Comparison of ENCODE assay signal across 25 cellular contexts in the genomic region with DNA sequence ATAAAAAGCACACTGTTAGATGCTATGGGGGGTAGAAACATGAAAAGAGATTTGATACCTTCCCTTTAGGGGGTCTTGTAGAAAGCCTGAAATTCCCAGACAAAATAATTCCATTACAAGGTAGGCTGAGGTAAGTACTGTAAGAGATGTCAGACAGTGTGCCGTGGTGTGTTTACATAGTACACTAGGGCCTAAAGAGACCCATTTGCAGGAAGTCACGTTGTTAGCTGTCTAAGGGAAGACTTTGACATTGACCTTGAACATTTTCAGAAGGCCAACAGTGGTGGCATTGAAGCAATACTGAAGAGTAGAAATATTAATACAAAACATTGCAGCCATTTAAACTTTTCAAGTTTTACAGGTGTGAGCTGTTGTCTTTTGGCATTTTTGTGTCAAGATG.
"Had no signal": no experiment of that assay in that cellular context is flagged by ENCODE, and none has a peak within 500 bp of the region (broad histone marks: within the 10 kb centered on the region; RNA-seq: fewer than 3 reads in every experiment).

No MANE protein-coding gene starts in this region.

- FAIRE-seq: colon, endometrium, frontal cortex had no signal

- DNase-seq: colonic mucosa; cortex of kidney; dorsolateral prefrontal cortex; effector CD4-positive, alpha-beta T cell; effector CD8-positive, alpha-beta T cell; effector memory CD4-positive, alpha-beta T cell; effector memory CD8-positive, alpha-beta T cell; endodermal cell; erythroblast; esophagus squamous epithelium; foreskin fibroblast; foreskin keratinocyte; foreskin melanocyte; gastrocnemius medialis; glutamatergic neuron; head of caudate nucleus; heart right ventricle had no signal

- H3K36me3 ChIP-seq: colonic mucosa had no signal

- H3K4me1 ChIP-seq: colonic mucosa, esophagus squamous epithelium, foreskin keratinocyte, gastroesophageal sphincter had no signal

- H3K27me3 ChIP-seq: colonic mucosa, dorsolateral prefrontal cortex, esophagus muscularis mucosa, esophagus squamous epithelium, foreskin keratinocyte, gastrocnemius medialis, gastroesophageal sphincter, heart right ventricle had no signal

- H3K9me3 ChIP-seq: colonic mucosa, esophagus muscularis mucosa, esophagus squamous epithelium, gastrocnemius medialis, gastroesophageal sphincter, heart right ventricle had no signal

- ATAC-seq: effector memory CD8-positive, alpha-beta T cell; esophagus mucosa; foreskin keratinocyte; gastrocnemius medialis; gastroesophageal sphincter had no signal

- H3K4me3 ChIP-seq: colonic mucosa, coronary artery, dorsolateral prefrontal cortex, esophagus muscularis mucosa, esophagus squamous epithelium, gastrocnemius medialis, gastroesophageal sphincter, heart right ventricle had no signal

- H3K27ac ChIP-seq: colonic mucosa, coronary artery, dorsolateral prefrontal cortex, epithelial cell of prostate, esophagus muscularis mucosa, esophagus squamous epithelium, foreskin keratinocyte, gastrocnemius medialis, gastroesophageal sphincter had no signal
